ENCODE assay signal across 8 cellular contexts in the genomic region with DNA sequence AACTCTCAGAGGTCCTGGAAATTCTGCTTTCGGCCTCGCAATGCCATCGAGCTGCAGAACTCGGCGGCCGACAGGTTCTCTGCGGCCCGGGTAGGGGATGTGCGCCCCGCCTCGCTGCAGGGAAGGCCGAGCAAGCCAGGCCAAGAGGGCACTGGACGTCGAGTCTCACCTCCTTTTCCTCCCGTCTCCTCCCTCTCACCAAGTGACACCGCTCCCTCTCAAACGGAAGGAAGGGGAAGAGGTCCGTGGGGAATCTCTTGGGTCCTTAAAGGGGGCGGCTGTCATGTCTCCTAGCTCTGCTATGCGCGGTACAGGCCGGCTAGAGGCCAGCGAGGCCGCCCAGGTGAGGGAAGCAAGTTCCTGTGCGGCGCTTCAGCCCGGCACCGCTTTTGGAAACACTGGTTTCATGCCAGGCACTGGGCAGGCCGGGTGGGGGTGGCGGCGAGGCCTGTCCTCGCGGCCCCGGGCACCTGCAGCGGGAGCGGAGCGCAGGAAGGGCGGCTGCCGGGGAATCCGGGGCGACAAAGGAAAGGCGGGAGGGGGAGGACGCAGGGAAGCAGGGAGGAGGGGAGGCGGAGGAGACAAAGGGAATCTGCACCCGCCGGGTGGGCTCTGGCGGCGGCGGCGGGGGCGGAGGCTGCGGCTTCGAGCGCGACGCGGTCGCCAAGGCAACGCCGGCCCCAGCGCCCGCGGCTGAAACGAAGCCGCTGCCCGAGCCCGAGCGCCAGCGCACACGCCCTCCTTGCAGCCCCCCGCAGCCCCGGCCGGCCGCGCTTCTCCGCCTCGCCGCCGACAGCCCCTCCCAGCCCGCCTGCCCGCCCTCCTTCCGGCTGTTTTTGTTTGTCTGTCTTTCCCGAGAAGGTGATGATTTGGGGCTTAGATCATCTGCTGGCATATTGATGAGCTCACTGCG. TPM values are rescaled to one million over a fixed set of nuclear protein-coding genes. Genes with fewer than 3 reads are reported as not detected.
DNase-seq lines count a peak whose midpoint lies in the region; ATAC-seq, FAIRE-seq and TF ChIP-seq lines count a peak whose summit lies in the region.

No MANE protein-coding gene starts in this region.

- peak; percentile 57 to 79 (median 73) for DNase-seq in CD8-positive, alpha-beta T cell
- peak; percentile 95 for DNase-seq in SW480 (ENCODE audit: low spot score)
- no peak for DNase-seq in GM12878 (ENCODE audit: low read depth, low spot score)
- peak; percentile 47 for DNase-seq in stimulated activated CD4-positive, alpha-beta T cell treated with anti-CD3 and anti-CD28 coated beads, Interleukin-12 subunit alpha, Interleukin-12 subunit beta, amount 100 ng/mL, for 4 hours

- H3K4me1 ChIP-seq in CD8-positive, alpha-beta T cell (ENCODE audit: insufficient read depth, low read length) = peaks cover 76% of the 10 kb centered on the region
- H3K4me1 ChIP-seq in GM12878 (ENCODE audit: control insufficient read depth, insufficient read depth, low read length) = peaks cover 84% of the 10 kb centered on the region

- peak overlapping the region; percentile 97 for H3K4me2 ChIP-seq in GM12878 (ENCODE audit: control insufficient read depth, insufficient read depth)

- peak overlapping the region; percentile 51 for H3K4me3 ChIP-seq in CD8-positive, alpha-beta T cell (ENCODE audit: low read depth, low read length)
- H3K4me3 ChIP-seq in GM12878 (peak overlapping the region; percentile 25; the same call in 1 of the 2 replicates), iPS-11a (ENCODE audit: low read depth, low read length) (peak overlapping the region; percentile 35)

- in situ Hi-C loops in GM12878 (cut with MboI) = no loop called here

- BruUV-seq in GM12878 (replicated peaks; lab: Mats Ljungman, UMichigan) = no TSS peak

- peak overlapping the region; percentile 60 for H3K27ac ChIP-seq in CD8-positive, alpha-beta T cell (ENCODE audit: low read depth, low read length)
- H3K27ac ChIP-seq in GM12878 (ENCODE audit: control insufficient read depth, insufficient read depth) = peak overlapping the region; percentile 84

- peak overlapping the region; percentile 83 for H3K4me3 Mint-ChIP-seq in CD8-positive, alpha-beta T cell
- H3K4me3 Mint-ChIP-seq in IgD-negative memory B cell = peak overlapping the region; percentile 76 to 92 (median 82)

- H4K20me1 ChIP-seq in GM12878 (ENCODE audit: control insufficient read depth, insufficient read depth) = no peaks in the 10 kb centered on the region

- WGBS in GM12878 (ENCODE audit: insufficient coverage, insufficient replicate concordance, low lambda C conversion rate, missing lambda C conversion rate) = 20% methylated on average over 50 of the region's 84 CpGs

- intact Hi-C loops in CD8-positive, alpha-beta T cell (cut with DNase I, micrococcal nuclease) = loop anchor here (1.0 to 2.0 kb wide), 2 partner anchors 16 to 32 kb away; no protein-coding TSS in a partner anchor
- intact Hi-C loops in GM12878 (cut with micrococcal nuclease; ENCODE audit: unreplicated experiment) = no loop called here

- no peaks in the 10 kb centered on the region; the same call in 1 of the 2 replicates for H3K79me2 ChIP-seq in GM12878 (ENCODE audit: control insufficient read depth, insufficient read depth, low read length)

- no peak for FAIRE-seq in GM12878 (lab: Jason Lieb, UNC)

- TF ChIP-seq CTCF in CD8-positive, alpha-beta T cell (IDR thresholded peaks at IDR 0.05) = no peak
- no peak for TF ChIP-seq CTCF in GM12878 (IDR thresholded peaks at IDR 0.05 in 2 of 3, conservative IDR thresholded peaks at IDR 0.05 in 1 of 3; ENCODE audit: control insufficient read depth in 2 of 3, extremely low read depth in 1 of 3, insufficient read depth in 1 of 3, low read depth in 3 of 3, low read length in 3 of 3)

- POLR2A ChIA-PET in CD8-positive, alpha-beta T cell (lab: Charles Lee) = interaction anchor here (1.0 to 2.5 kb wide), 5 partner anchors 8 to 36 kb away, joined by 4 to 13 read pairs (median 7); a partner anchor contains a TSS
- POLR2A ChIA-PET in GM12878 (lab: Charles Lee) = interaction anchor here (2.1 to 18.8 kb wide), 5 partner anchors 15 to 50 kb away, joined by 6 to 308 read pairs (median 8); a partner anchor contains a TSS

- no peak for TF ChIP-seq EP300 in GM12878 (IDR thresholded peaks at IDR 0.05; ENCODE audit: borderline replicate concordance in 1 of 2, control insufficient read depth in 1 of 2, low read depth in 2 of 2, low read length in 2 of 2)

- H3K27ac Mint-ChIP-seq in CD8-positive, alpha-beta T cell = peak overlapping the region; percentile 93
- peak overlapping the region; percentile 73 to 87 (median 80) for H3K27ac Mint-ChIP-seq in IgD-negative memory B cell

- peak; percentile 43 for ATAC-seq in CD8-positive, alpha-beta T cell
- ATAC-seq in GM12878 = peak; percentile 38
- ATAC-seq in GM19351 (IDR thresholded peaks at IDR 0.05; ENCODE audit: unreplicated experiment) = no peak
- ATAC-seq in GM18502 (IDR thresholded peaks at IDR 0.05; ENCODE audit: poor library complexity, unreplicated experiment) = no peak

- peak overlapping the region; percentile 83 for H3K9ac ChIP-seq in GM12878 (ENCODE audit: control insufficient read depth, insufficient read depth, low read length)

- SMC1A ChIA-PET in GM12878 (lab: Charles Lee; ENCODE audit: uncharacterized antibody, unreplicated experiment) = interaction anchor here (0.6 to 13.7 kb wide), 6 partner anchors 8 to 45 kb away, joined by 4 to 286 read pairs (median 19); a partner anchor contains a TSS

- H3K27me3 Mint-ChIP-seq in CD8-positive, alpha-beta T cell (ENCODE audit: low read depth) = no peaks in the 10 kb centered on the region
- H3K27me3 Mint-ChIP-seq in IgD-negative memory B cell = no peaks in the 10 kb centered on the region

- H3K4me1 Mint-ChIP-seq in CD8-positive, alpha-beta T cell (ENCODE audit: low read depth) = peaks cover 80% of the 10 kb centered on the region
- H3K4me1 Mint-ChIP-seq in IgD-negative memory B cell = peaks cover 54 to 64% (median 58%) of the 10 kb centered on the region in 3 donors

- peak; percentile 61; the same call in 1 of the 2 replicates for TF ChIP-seq POLR2A in GM12878 (IDR thresholded peaks at IDR 0.05; ENCODE audit: low read depth, low read length)

- no peaks in the 10 kb centered on the region for H3K36me3 ChIP-seq in CD8-positive, alpha-beta T cell (ENCODE audit: insufficient read depth, low read length)
- no peaks in the 10 kb centered on the region for H3K36me3 ChIP-seq in GM12878 (ENCODE audit: control insufficient read depth in 2 of 2, insufficient read depth in 2 of 2, low read length in 1 of 2)

- RAD21 ChIA-PET in GM12878 (lab: Charles Lee; ENCODE audit: unreplicated experiment) = interaction anchor here (0.6 to 19.5 kb wide), 9 partner anchors 15 to 89 kb away, joined by 3 to 543 read pairs (median 5); a partner anchor contains a TSS

- no peaks in the 10 kb centered on the region for H3K27me3 ChIP-seq in CD8-positive, alpha-beta T cell (ENCODE audit: insufficient read depth, low read length)
- no peaks in the 10 kb centered on the region for H3K27me3 ChIP-seq in GM12878 (replicated peaks in 1 of 2; ENCODE audit: control insufficient read depth in 2 of 2, insufficient read depth in 2 of 2, low read length in 1 of 2)

- no peak for TF ChIP-seq RAD21 in GM12878 (IDR thresholded peaks at IDR 0.05; ENCODE audit: insufficient read depth, low read depth, low read length)

- H2AFZ ChIP-seq in GM12878 (ENCODE audit: control insufficient read depth, low read depth, low read length) = no peak overlapping the region

- no peaks in the 10 kb centered on the region for H3K9me3 Mint-ChIP-seq in CD8-positive, alpha-beta T cell
- no peaks in the 10 kb centered on the region for H3K9me3 Mint-ChIP-seq in IgD-negative memory B cell

- H3K9me3 ChIP-seq in CD8-positive, alpha-beta T cell (ENCODE audit: low read length) = no peaks in the 10 kb centered on the region
- no peaks in the 10 kb centered on the region for H3K9me3 ChIP-seq in GM12878 (replicated peaks; ENCODE audit: control insufficient read depth, insufficient read depth, low read length)

- no peaks in the 10 kb centered on the region for H3K36me3 Mint-ChIP-seq in CD8-positive, alpha-beta T cell
- peaks cover 2% of the 10 kb centered on the region for H3K36me3 Mint-ChIP-seq in IgD-negative memory B cell

- CTCF ChIA-PET in CD8-positive, alpha-beta T cell (lab: Charles Lee) = interaction anchor here (0.7 to 2.6 kb wide), 5 partner anchors 14 to 57 kb away, joined by 3 to 15 read pairs (median 4); no protein-coding TSS in a partner anchor
- CTCF ChIA-PET in GM12878 (lab: Yijun Ruan, JAX) = interaction anchor here (1.5 to 7.4 kb wide), 6 partner anchors 14 to 57 kb away, joined by 3 to 83 read pairs (median 11); a partner anchor contains a TSS

TF ChIP-seq in GM12878, 131 proteins besides CTCF, POLR2A, EP300 and RAD21 (continues in another document):
- TF ChIP-seq EZH2 (IDR thresholded peaks at IDR 0.05; ENCODE audit: borderline replicate concordance, control insufficient read depth, low read depth, low read length) (no peak), NFYA (IDR thresholded peaks at IDR 0.05; ENCODE audit: borderline replicate concordance, low read depth, low read length) (no peak), ZNF24 (IDR thresholded peaks at IDR 0.05) (no peak)

RNA-seq across cellular contexts. Expression of a gene that starts 32.3 kb away (rescaled TPM):
- 1 to 10 TPM; 5.6 to 5.9 TPM for total RNA-seq in CD8-positive, alpha-beta T cell
- polyA plus RNA-seq in IgD-negative memory B cell (3.8 TPM), GM12878 (2011; rRNA removed) (28.3 and 37.5 TPM in 2 replicates), GM12878 (2014; fragmentation: Illumina TruSeq; extraction: Trizol) (10.9 and 12.9 TPM in 2 replicates), GM12878 (2014; fragmentation: Nextera tagmentation; extraction: Ambion mirVana) (1 to 10 TPM; 1.1 to 2.4 TPM), GM12878 (2014; rRNA removed) (14.2 and 14.5 TPM in 2 replicates), GM12878 (2016; fragmentation: Nextera tagmentation; extraction: Ambion mirVana) (1 to 10 TPM; 5.3 to 6.4 TPM)
- total RNA-seq in GM12878 (2013; cell fraction: nucleolus; rRNA removed) = 67.1 and 71.0 TPM in 2 replicates
- total RNA-seq in GM12878 (2014; rRNA removed) (17.5 and 17.8 TPM in 2 replicates), GM12878 (2014; rRNA removed; fragmentation: Illumina TruSeq; extraction: Trizol) (11.4 and 11.9 TPM in 2 replicates), GM12878 (2021) (26.7 and 27.3 TPM in 2 replicates)
- 9.5 TPM for polyA plus RNA-seq in GM12878 (2011; ENCODE audit: low read depth)
- 29.2 and 33.4 TPM in 2 replicates for polyA plus RNA-seq in GM12878 (2011; cell fraction: cytosol; rRNA removed)
- polyA plus RNA-seq in GM12878 (2011; cell fraction: nucleus; rRNA removed) = 72.0 and 77.8 TPM in 2 replicates
- 15.5 and 24.1 TPM in 2 replicates for polyA plus RNA-seq in GM12878 (2012)
- polyA minus RNA-seq in GM12878 (2011; rRNA and poly(A)+ RNA removed) = 19.8 and 36.6 TPM in 2 replicates
- 25.1 and 31.9 TPM in 2 replicates for polyA minus RNA-seq in GM12878 (2011; cell fraction: cytosol; rRNA and poly(A)+ RNA removed)
- 35.2 and 48.9 TPM in 2 replicates for polyA minus RNA-seq in GM12878 (2011; cell fraction: nucleus; rRNA and poly(A)+ RNA removed)

Comparison
In these comparisons a context has a peak if more than half of its experiments do, and no peak if none do; other contexts are left out.
1. ATAC-seq: peak in CD8-positive, alpha-beta T cell (single experiment) and GM12878 (single experiment); none in GM19351 (single experiment) and GM18502 (single experiment).
2. Peak in every context shown above with its lines, with median percentiles within 50 percentile points of each other: H3K4me3 ChIP-seq.